13 cellular contexts compared by ENCODE assay signal in genomic region chr9:32906213-32906612, GRCh38.
DNase-seq lines count a peak whose midpoint lies in the region; ATAC-seq and TF ChIP-seq lines count a peak whose summit lies in the region.
"Had no signal": no experiment of that assay in that cellular context is flagged by ENCODE, and none has a peak within 500 bp of the region (broad histone marks: within the 10 kb centered on the region; RNA-seq: fewer than 3 reads in every experiment).

No MANE protein-coding gene starts in this region.

- intact Hi-C loops in mammary epithelial cell (cut with micrococcal nuclease) = no loop called here

- ATAC-seq in GM19025 (IDR thresholded peaks at IDR 0.05; ENCODE audit: low read depth, unreplicated experiment) = peak; percentile 85
- ATAC-seq in HG02588 (IDR thresholded peaks at IDR 0.05; ENCODE audit: unreplicated experiment) = peak; percentile 79
- peak; percentile 97 for ATAC-seq in HG03457 (IDR thresholded peaks at IDR 0.05; ENCODE audit: unreplicated experiment)
- peak; percentile 93 for ATAC-seq in memory B cell (ENCODE audit: low read depth)
- ATAC-seq: effector memory CD8-positive, alpha-beta T cell had no signal

- H3K27me3 Mint-ChIP-seq in memory B cell (peaks cover 30% of the 10 kb centered on the region), immature natural killer cell (ENCODE audit: low read depth in 3 of 3) (peaks cover 3 to 12% (median 4%) of the 10 kb centered on the region in 3 donors)

- no TSS peak for BruUV-seq in mammary epithelial cell (replicated peaks; lab: Mats Ljungman, UMichigan)

- no peak for TF ChIP-seq CTCF in mammary epithelial cell (conservative IDR thresholded peaks at IDR 0.05 in 1 of 2, IDR thresholded peaks at IDR 0.05 in 1 of 2; ENCODE audit: extremely low read depth in 1 of 2, insufficient read depth in 1 of 2, low read depth in 1 of 2, low read length in 2 of 2)

- peaks cover 3% of the 10 kb centered on the region for H3K27me3 ChIP-seq in mammary epithelial cell (ENCODE audit: insufficient read depth, low read length)
- H3K27me3 ChIP-seq: MG63 had no signal

- dilution Hi-C loops in mammary epithelial cell (cut with HindIII; ENCODE audit: low sequenced_read_pairs) = no loop called here

- WGBS in mammary epithelial cell (ENCODE audit: low coverage, missing lambda C conversion rate) = 82% methylated on average over 7 of the region's 7 CpGs

- no peaks in the 10 kb centered on the region for H3K79me2 ChIP-seq in mammary epithelial cell (ENCODE audit: insufficient read depth, low read length)

- no peaks in the 10 kb centered on the region for H4K20me1 ChIP-seq in mammary epithelial cell (ENCODE audit: insufficient read depth, low read length)

- CTCF ChIA-PET in mammary epithelial cell (lab: Charles Lee; ENCODE audit: low non-redundant PET) = no interaction called here

- no peaks in the 10 kb centered on the region for H3K4me1 ChIP-seq in mammary epithelial cell (ENCODE audit: insufficient read depth, low read length)

- no peaks in the 10 kb centered on the region for H3K36me3 ChIP-seq in mammary epithelial cell (ENCODE audit: insufficient read depth, low read length)
- H3K36me3 ChIP-seq: MG63 had no signal

- peak in 1 of 2 donors; percentile 9 for DNase-seq in memory B cell (ENCODE audit: low spot score in 2 of 2)
- DNase-seq in NCI-H774 (lab: John Stamatoyannopoulos, UW) = no peak
- no peak for DNase-seq in mammary epithelial cell
- no peak for DNase-seq in immature natural killer cell
- no peak for DNase-seq in cerebellum (ENCODE audit: low spot score)
- DNase-seq: DMS 273 treated with DMSO at 0.1 percent for 48 hours; effector memory CD8-positive, alpha-beta T cell; MG63; PC-9 had no signal

- H2AFZ ChIP-seq in mammary epithelial cell (ENCODE audit: low read depth, low read length) = no peak overlapping the region
- H2AFZ ChIP-seq: PC-9 had no signal

- H3K36me3 Mint-ChIP-seq in memory B cell = peaks cover 2% of the 10 kb centered on the region
- peaks cover 0 to 3% (median 1%) of the 10 kb centered on the region in 3 donors for H3K36me3 Mint-ChIP-seq in immature natural killer cell

- no peak overlapping the region for H3K27ac ChIP-seq in mammary epithelial cell (ENCODE audit: insufficient read depth, low read depth, low read length)
- H3K27ac ChIP-seq: PC-9 had no signal

- no peaks in the 10 kb centered on the region for H3K9me3 ChIP-seq in mammary epithelial cell (replicated peaks; ENCODE audit: insufficient read depth, low read length)
- H3K9me3 ChIP-seq: MG63 had no signal

- H3K4me3 Mint-ChIP-seq in memory B cell (no peak overlapping the region), immature natural killer cell (no peak overlapping the region)
- H3K4me3 Mint-ChIP-seq: activated naive CD8-positive, alpha-beta T cell; effector memory CD8-positive, alpha-beta T cell had no signal

- in situ Hi-C loops in mammary epithelial cell (cut with MboI; ENCODE audit: low sequenced_read_pairs in 2 of 2) = no loop called here

- no peak overlapping the region for H3K27ac Mint-ChIP-seq in memory B cell
- no peak overlapping the region for H3K27ac Mint-ChIP-seq in immature natural killer cell
- H3K27ac Mint-ChIP-seq: activated naive CD8-positive, alpha-beta T cell; effector memory CD8-positive, alpha-beta T cell had no signal

- H3K4me1 Mint-ChIP-seq in memory B cell (peaks cover 10% of the 10 kb centered on the region), immature natural killer cell (no peaks in the 10 kb centered on the region)

- H3K9me3 Mint-ChIP-seq in memory B cell (peaks cover 4% of the 10 kb centered on the region), immature natural killer cell (peaks cover 0 to 9% (median 1%) of the 10 kb centered on the region in 6 donors)
- H3K9me3 Mint-ChIP-seq: effector memory CD8-positive, alpha-beta T cell had no signal

- H3K4me3 ChIP-seq in mammary epithelial cell (replicated peaks in 1 of 3; ENCODE audit: insufficient read depth in 1 of 3, low read depth in 2 of 3, low read length in 3 of 3) = no peak overlapping the region
- H3K4me3 ChIP-seq: MG63, PC-9 had no signal

- H3K9ac ChIP-seq in mammary epithelial cell (ENCODE audit: insufficient read depth, low read length) = no peak overlapping the region

- H3K4me2 ChIP-seq in mammary epithelial cell (ENCODE audit: insufficient read depth, low read depth, low read length) = no peak overlapping the region
- H3K4me2 ChIP-seq: PC-9 had no signal
